Comparison of ENCODE assay signal across 9 cellular contexts in genomic region chr19:41876847-41877489, GRCh38. TPM values are rescaled to one million over a fixed set of nuclear protein-coding genes. Genes with fewer than 3 reads are reported as not detected.
A peak's percentile ranks its signal among the peaks of the same experiment; 100 is the strongest.
DNase-seq lines count a peak whose midpoint lies in the region; ATAC-seq and FAIRE-seq lines count a peak whose summit lies in the region.
"Had no signal": no experiment of that assay in that cellular context is flagged by ENCODE, and none has a peak within 500 bp of the region (broad histone marks: within the 10 kb centered on the region; RNA-seq: fewer than 3 reads in every experiment).

CD79A (plus strand) TSS chr19:41877279; CDS start chr19:41877305, 26 bp downstream.

- no peak within 1 kb of the TSS for H2AFZ ChIP-seq in Karpas-422 (ENCODE audit: low read length)

- no peak for FAIRE-seq in frontal cortex (lab: Jason Lieb, UNC)
- FAIRE-seq: endothelial cell of umbilical vein had no signal

- H3K4me3 ChIP-seq in Karpas-422 (ENCODE audit: low read length): peak within 1 kb of the TSS; percentile 91

- DNase-seq in Karpas-422 (peak; percentile 98), Kasumi-1 (lab: John Stamatoyannopoulos, UW) (no peak), NCI-H510A (lab: John Stamatoyannopoulos, UW) (no peak), frontal cortex (ENCODE audit: low spot score in 2 of 2) (no peak)
- no peak for DNase-seq in natural killer cell treated with Interleukin-12 subunit alpha and Interleukin-12 subunit beta and Interleukin-15 and Interleukin-18, amount 100 ng/mL, for 72 hours (ENCODE audit: low spot score)

- H3K4me1 Mint-ChIP-seq in natural killer cell treated with Interleukin-12 subunit alpha and Interleukin-12 subunit beta and Interleukin-15 and Interleukin-18, amount 100 ng/mL, for 72 hours (ENCODE audit: low read depth in 2 of 2): peaks cover 22 to 39% of the 10 kb centered on the region in 2 donors

- peak within 1 kb of the TSS; percentile 97 for H3K4me2 ChIP-seq in Karpas-422 (ENCODE audit: low read depth, low read length, poor library complexity, severe bottlenecking)

- peak within 1 kb of the TSS; percentile 87 to 88 for H3K27ac Mint-ChIP-seq in natural killer cell treated with Interleukin-12 subunit alpha and Interleukin-12 subunit beta and Interleukin-15 and Interleukin-18, amount 100 ng/mL, for 72 hours

- H3K36me3 Mint-ChIP-seq in natural killer cell treated with Interleukin-12 subunit alpha and Interleukin-12 subunit beta and Interleukin-15 and Interleukin-18, amount 100 ng/mL, for 72 hours: no peaks in the 10 kb centered on the region

- peak within 1 kb of the TSS; percentile 99 for H3K9ac ChIP-seq in Karpas-422 (ENCODE audit: low read length)

- H3K9me3 ChIP-seq in Karpas-422 (ENCODE audit: low read length): no peaks in the 10 kb centered on the region

- H3K79me2 ChIP-seq in Karpas-422 (ENCODE audit: low read length): peaks cover 26% of the 10 kb centered on the region

- no peaks in the 10 kb centered on the region for H3K27me3 ChIP-seq in Karpas-422 (ENCODE audit: low read length)

- H4K20me1 ChIP-seq in Karpas-422 (ENCODE audit: insufficient read depth, low read depth, low read length): no peaks in the 10 kb centered on the region

- H3K4me3 Mint-ChIP-seq in natural killer cell treated with Interleukin-12 subunit alpha and Interleukin-12 subunit beta and Interleukin-15 and Interleukin-18, amount 100 ng/mL, for 72 hours: no peak within 1 kb of the TSS

- peak within 1 kb of the TSS; percentile 99 for H3K27ac ChIP-seq in Karpas-422 (ENCODE audit: low read length)

- ATAC-seq in GM18858 (IDR thresholded peaks at IDR 0.05; ENCODE audit: unreplicated experiment): peak; percentile 50
- peak; percentile 57 for ATAC-seq in GM21576 (IDR thresholded peaks at IDR 0.05; ENCODE audit: unreplicated experiment)
- ATAC-seq in natural killer cell treated with Interleukin-12 subunit alpha and Interleukin-12 subunit beta and Interleukin-15 and Interleukin-18, amount 100 ng/mL, for 72 hours: no peak
- ATAC-seq: Panc1 had no signal

- no peaks in the 10 kb centered on the region for H3K27me3 Mint-ChIP-seq in natural killer cell treated with Interleukin-12 subunit alpha and Interleukin-12 subunit beta and Interleukin-15 and Interleukin-18, amount 100 ng/mL, for 72 hours

- no peaks in the 10 kb centered on the region for H3K9me3 Mint-ChIP-seq in natural killer cell treated with Interleukin-12 subunit alpha and Interleukin-12 subunit beta and Interleukin-15 and Interleukin-18, amount 100 ng/mL, for 72 hours

- H3K4me1 ChIP-seq in Karpas-422 (ENCODE audit: low read length): peaks cover 63% of the 10 kb centered on the region

- peaks cover 6% of the 10 kb centered on the region; the same call in 1 of the 2 replicates for H3K36me3 ChIP-seq in Karpas-422 (ENCODE audit: insufficient read depth, low read length)

- no peaks in the 10 kb centered on the region for H3K9me2 ChIP-seq in Karpas-422 (replicated peaks; ENCODE audit: insufficient read depth, low read length)

RNA-seq across cellular contexts. Expression of gene CD79A, which starts in this region (rescaled TPM):
- total RNA-seq in Karpas-422 (2014; rRNA removed; shearing (Covaris generic); ENCODE audit: low replicate concordance): 970 and 1,036 TPM in 2 replicates
- total RNA-seq in natural killer cell treated with Interleukin-12 subunit alpha and Interleukin-12 subunit beta and Interleukin-15 and Interleukin-18, amount 100 ng/mL, for 72 hours: 1 to 10 TPM in 1 of 2 donors, under 1 TPM in 1; 0.93 to 1.8 TPM
- not detected for total RNA-seq in frontal cortex
- total RNA-seq: endothelial cell of umbilical vein had no signal

Comparison
In these comparisons a context has a peak if more than half of its experiments do, and no peak if none do; other contexts are left out.
1. RNA of gene CD79A (total RNA-seq): 970 to 1,036 TPM in Karpas-422; 0.93 to 1.8 TPM in natural killer cell treated with Interleukin-12 subunit alpha and Interleukin-12 subunit beta and Interleukin-15 and Interleukin-18, amount 100 ng/mL, for 72 hours and not detected in frontal cortex (single experiment); every median in the first group is over 100 times any median in the second.
2. ATAC-seq: peak in GM18858 (single experiment) and GM21576 (single experiment); none in natural killer cell treated with Interleukin-12 subunit alpha and Interleukin-12 subunit beta and Interleukin-15 and Interleukin-18, amount 100 ng/mL, for 72 hours (0 of 2).